In the genomic region with DNA sequence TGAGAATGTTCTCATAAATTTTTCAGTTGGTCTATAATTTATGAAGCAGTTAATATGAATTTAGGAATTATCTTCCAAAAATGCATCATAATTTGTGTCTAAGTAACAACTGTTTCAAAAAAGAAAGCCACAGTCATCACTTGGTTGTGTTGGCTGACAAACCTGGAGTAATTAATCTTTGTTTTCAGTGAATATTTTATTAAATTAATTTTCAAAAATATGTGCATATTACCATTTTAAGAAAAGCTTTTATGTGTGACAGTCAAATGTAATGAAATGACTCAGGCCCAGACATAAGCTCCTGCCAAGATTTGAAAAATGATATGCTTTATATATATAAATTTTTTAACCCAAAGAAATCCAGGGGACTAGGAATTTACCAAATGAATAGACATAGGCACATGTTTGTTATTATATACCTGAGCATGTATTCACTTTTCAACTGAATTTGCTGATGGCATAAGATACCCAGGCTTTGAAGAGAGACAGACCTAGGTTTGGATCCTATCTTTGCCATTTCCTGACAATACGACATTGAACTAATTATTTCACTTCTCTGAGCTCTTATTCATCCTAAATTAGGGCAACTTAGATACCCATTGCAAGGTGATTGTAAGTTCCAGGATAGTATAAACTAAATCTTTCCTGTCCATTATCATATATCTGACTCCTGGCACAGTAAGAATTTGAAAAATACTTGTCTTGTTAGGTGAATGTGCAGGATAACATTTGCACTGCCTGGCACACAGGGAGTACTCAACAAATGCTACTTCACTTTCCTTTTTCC, we compare ENCODE assay signal across 24 cellular contexts.
DNase-seq lines count a peak whose midpoint lies in the region; FAIRE-seq and TF ChIP-seq lines count a peak whose summit lies in the region.
"Had no signal": no experiment of that assay in that cellular context is flagged by ENCODE, and none has a peak within 500 bp of the region (broad histone marks: within the 10 kb centered on the region; RNA-seq: fewer than 3 reads in every experiment).

No MANE protein-coding gene starts in this region.

- TF ChIP-seq POLR2A in Peyer's patch (IDR thresholded peaks at IDR 0.05) = no peak

- TF ChIP-seq CTCF in retinal pigment epithelial cell (conservative IDR thresholded peaks at IDR 0.05; ENCODE audit: low read depth, low read length) (no peak), Peyer's patch (IDR thresholded peaks at IDR 0.05) (no peak)

- no peak overlapping the region for H3K9ac ChIP-seq in adipocyte (ENCODE audit: low read length)
- H3K9ac ChIP-seq: BLaER1 treated with 17β-estradiol and CSF1 and Interleukin-3, amounts not matched to agents 10 nM and 100 nM had no signal

- H3K9me3 ChIP-seq in adipocyte (ENCODE audit: control insufficient read depth, low read length) (no peaks in the 10 kb centered on the region), Peyer's patch (no peaks in the 10 kb centered on the region)
- H3K9me3 ChIP-seq: A549; BE2C; BLaER1 treated with 17β-estradiol and CSF1 and Interleukin-3, amounts not matched to agents 10 nM and 100 nM; HAP-1 had no signal

- H3K4me3 ChIP-seq in adipocyte (ENCODE audit: low read length) (no peak overlapping the region), retinal pigment epithelial cell (ENCODE audit: low read length) (no peak overlapping the region), Peyer's patch (no peak overlapping the region)
- H3K4me3 ChIP-seq: A549; BLaER1 treated with 17β-estradiol and CSF1 and Interleukin-3, amounts not matched to agents 10 nM and 100 nM; GM12878; HAP-1 had no signal

- DNase-seq in DMS114 treated with DMSO at 0.1 percent for 48 hours (lab: John Stamatoyannopoulos, UW; ENCODE audit: unreplicated experiment) = peak; percentile 66
- peak; percentile 36 for DNase-seq in SK-N-DZ (ENCODE audit: low spot score)
- DNase-seq in adipocyte (ENCODE audit: low read depth) = peak; percentile 25
- peak; percentile 10 for DNase-seq in retinal pigment epithelial cell (ENCODE audit: low read depth)
- no peak for DNase-seq in Peyer's patch
- DNase-seq in GDM1 (lab: John Stamatoyannopoulos, UW) = no peak
- no peak for DNase-seq in urothelium cell line (ENCODE audit: low spot score)
- DNase-seq: 8988T; ACHN; AML-193; BE2C; CD4-positive, alpha-beta T cell; CD8-positive, alpha-beta memory T cell; DMS153; DND-41; GOT3; HFFc6 had no signal

- H3K27me3 ChIP-seq in adipocyte (replicated peaks; ENCODE audit: control insufficient read depth, insufficient read depth, low read length) = no peaks in the 10 kb centered on the region
- H3K27me3 ChIP-seq in Peyer's patch = no peaks in the 10 kb centered on the region
- H3K27me3 ChIP-seq: BE2C; BLaER1 treated with 17β-estradiol and CSF1 and Interleukin-3, amounts not matched to agents 10 nM and 100 nM had no signal

- no peaks in the 10 kb centered on the region for H3K4me1 ChIP-seq in adipocyte (ENCODE audit: control insufficient read depth, insufficient read depth, low read length)
- no peaks in the 10 kb centered on the region for H3K4me1 ChIP-seq in Peyer's patch
- H3K4me1 ChIP-seq: A549; BE2C; BLaER1 treated with 17β-estradiol and CSF1 and Interleukin-3, amounts not matched to agents 10 nM and 100 nM had no signal

- FAIRE-seq in urothelium cell line (lab: Jason Lieb, UNC) = no peak
- FAIRE-seq: A549, G401.6, GM12878, GM19239, H54 had no signal

- no peaks in the 10 kb centered on the region for H3K36me3 ChIP-seq in adipocyte (ENCODE audit: control insufficient read depth, insufficient read depth, low read length, severe bottlenecking)
- no peaks in the 10 kb centered on the region for H3K36me3 ChIP-seq in Peyer's patch
- H3K36me3 ChIP-seq: BE2C; BLaER1 treated with 17β-estradiol and CSF1 and Interleukin-3, amounts not matched to agents 10 nM and 100 nM; HAP-1 had no signal

- H3K27ac ChIP-seq in Peyer's patch = no peak overlapping the region
- H3K27ac ChIP-seq: A549; BLaER1 treated with 17β-estradiol and CSF1 and Interleukin-3, amounts not matched to agents 10 nM and 100 nM had no signal

Comparison
In these comparisons a context has a peak if more than half of its experiments do, and no peak if none do; other contexts are left out.
1. DNase-seq: peak in DMS114 treated with DMSO at 0.1 percent for 48 hours (single experiment), SK-N-DZ (single experiment), adipocyte (single experiment) and retinal pigment epithelial cell (single experiment); none in Peyer's patch (0 of 3), GDM1 (single experiment) and urothelium cell line (single experiment).